ENCODE assay signal across 23 cellular contexts in genomic region chr14:102951034-102951433, GRCh38. TPM values are rescaled to one million over a fixed set of nuclear protein-coding genes. Genes with fewer than 3 reads are reported as not detected.
DNase-seq lines count a peak whose midpoint lies in the region; TF ChIP-seq lines count a peak whose summit lies in the region.
"Had no signal": no experiment of that assay in that cellular context is flagged by ENCODE, and none has a peak within 500 bp of the region (broad histone marks: within the 10 kb centered on the region; RNA-seq: fewer than 3 reads in every experiment).

No MANE protein-coding gene starts in this region.

- intact Hi-C loops in A673 (cut with micrococcal nuclease; ENCODE audit: unreplicated experiment) = no loop called here
- intact Hi-C loops in posterior cingulate gyrus (cut with DNase I) = no loop called here

- CTCF ChIA-PET in A673 (lab: Charles Lee) = no interaction called here
- CTCF ChIA-PET in HEK293T (lab: Yijun Ruan, JAX) = no interaction called here

- H3K27me3 ChIP-seq in A673 (replicated peaks; ENCODE audit: insufficient read depth, low read depth, low read length, poor library complexity) (no peaks in the 10 kb centered on the region), endodermal cell (ENCODE audit: control insufficient read depth, insufficient read depth, low read length, poor library complexity, severe bottlenecking) (no peaks in the 10 kb centered on the region)
- H3K27me3 ChIP-seq: adrenal gland, Peyer's patch, thyroid gland had no signal

- H3K27ac Mint-ChIP-seq in mesothelial cell of epicardium (no peak overlapping the region), endodermal cell (no peak overlapping the region)
- H3K27ac Mint-ChIP-seq: activated CD8-positive, alpha-beta T cell treated with anti-CD3 and anti-CD28 coated beads for 36 hours; activated T-cell treated with anti-CD3 and anti-CD28 coated beads, Interleukin-2, amount 50 U/mL, for 24 hours; natural killer cell; stimulated activated memory B cell treated with anti-CD40 and anti-IgM and Interleukin-4, amounts not matched to agents 10 μg/mL and 1 μg/mL and 100 μg/mL, for 72 hours; WTC11 had no signal

- H3K36me3 Mint-ChIP-seq in mesothelial cell of epicardium (peaks cover 29% of the 10 kb centered on the region), endodermal cell (ENCODE audit: low read depth) (peaks cover 72% of the 10 kb centered on the region)
- H3K36me3 Mint-ChIP-seq: natural killer cell had no signal

- H3K4me3 ChIP-seq in A673 (ENCODE audit: low read depth, low read length, poor library complexity, severe bottlenecking) (no peak overlapping the region), endodermal cell (ENCODE audit: low read length) (no peak overlapping the region), coronary artery (no peak overlapping the region)
- H3K4me3 ChIP-seq: adrenal gland, K562, Peyer's patch, prostate gland, skin epidermis, thyroid gland had no signal

- H3K27me3 Mint-ChIP-seq in mesothelial cell of epicardium (ENCODE audit: low read depth) (no peaks in the 10 kb centered on the region), endodermal cell (ENCODE audit: insufficient read depth) (no peaks in the 10 kb centered on the region)
- H3K27me3 Mint-ChIP-seq: activated CD8-positive, alpha-beta T cell treated with anti-CD3 and anti-CD28 coated beads for 36 hours; activated T-cell treated with anti-CD3 and anti-CD28 coated beads, Interleukin-2, amount 50 U/mL, for 24 hours; stimulated activated memory B cell treated with anti-CD40 and anti-IgM and Interleukin-4, amounts not matched to agents 10 μg/mL and 1 μg/mL and 100 μg/mL, for 72 hours had no signal

- H3K4me1 ChIP-seq in A673 (ENCODE audit: insufficient read depth, low read length, poor library complexity, severe bottlenecking) = peaks cover 20% of the 10 kb centered on the region
- H3K4me1 ChIP-seq in endodermal cell (ENCODE audit: control insufficient read depth, insufficient read depth, low read length) = peaks cover 6% of the 10 kb centered on the region
- H3K4me1 ChIP-seq: adrenal gland had no signal

- H3K4me3 Mint-ChIP-seq in mesothelial cell of epicardium (no peak overlapping the region), endodermal cell (no peak overlapping the region)
- H3K4me3 Mint-ChIP-seq: activated CD8-positive, alpha-beta T cell treated with anti-CD3 and anti-CD28 coated beads for 36 hours; activated T-cell treated with anti-CD3 and anti-CD28 coated beads, Interleukin-2, amount 50 U/mL, for 24 hours; natural killer cell; stimulated activated memory B cell treated with anti-CD40 and anti-IgM and Interleukin-4, amounts not matched to agents 10 μg/mL and 1 μg/mL and 100 μg/mL, for 72 hours; WTC11 had no signal

- H3K36me3 ChIP-seq in A673 (ENCODE audit: insufficient read depth, low read length, poor library complexity, severe bottlenecking) (peaks cover 63% of the 10 kb centered on the region), endodermal cell (ENCODE audit: control insufficient read depth, insufficient read depth, low read length) (peaks cover 68% of the 10 kb centered on the region)

- no TSS peak for BruUV-seq in A673 (replicated peaks; lab: Mats Ljungman, UMichigan)

- no peaks in the 10 kb centered on the region for H3K9me3 ChIP-seq in A673 (ENCODE audit: low read depth, low read length, poor library complexity, severe bottlenecking)
- H3K9me3 ChIP-seq in endodermal cell (ENCODE audit: control insufficient read depth, low read length) = no peaks in the 10 kb centered on the region
- H3K9me3 ChIP-seq: adrenal gland, Peyer's patch, prostate gland, thyroid gland had no signal

- no peak overlapping the region for H3K9ac ChIP-seq in endodermal cell (ENCODE audit: extremely low read depth, low read length, poor library complexity, severe bottlenecking)

- H3K9me3 Mint-ChIP-seq in mesothelial cell of epicardium (no peaks in the 10 kb centered on the region), endodermal cell (no peaks in the 10 kb centered on the region)
- H3K9me3 Mint-ChIP-seq: activated CD8-positive, alpha-beta T cell treated with anti-CD3 and anti-CD28 coated beads for 36 hours; activated T-cell treated with anti-CD3 and anti-CD28 coated beads, Interleukin-2, amount 50 U/mL, for 24 hours; natural killer cell; stimulated activated memory B cell treated with anti-CD40 and anti-IgM and Interleukin-4, amounts not matched to agents 10 μg/mL and 1 μg/mL and 100 μg/mL, for 72 hours; WTC11 had no signal

- DNase-seq in A673 (ENCODE audit: low spot score) (no peak), caudate nucleus (lab: John Stamatoyannopoulos, UW) (peak in 58 of 61 donors; percentile 27 to 90 (median 76)), inferior parietal cortex (ENCODE audit: extremely low spot score) (peak; percentile 85), posterior cingulate gyrus (peak; percentile 58 to 97 (median 83)), mesothelial cell of epicardium (ENCODE audit: low spot score in 2 of 2, unreplicated experiment in 2 of 2) (no peak), endodermal cell (no peak), HEK293T (ENCODE audit: extremely low spot score) (no peak), coronary artery (ENCODE audit: low spot score) (no peak)
- DNase-seq: activated CD8-positive, alpha-beta T cell treated with anti-CD3 and anti-CD28 coated beads for 36 hours; activated T-cell treated with anti-CD3 and anti-CD28 coated beads, Interleukin-2, amount 50 U/mL, for 24 hours; adrenal gland; mesendoderm; MM.1S; natural killer cell; NCI-H1436 treated with DMSO at 0.1 percent for 48 hours; NCI-H510A treated with DMSO at 0.1 percent for 48 hours; Peyer's patch had no signal

- POLR2A ChIA-PET in A673 (lab: Charles Lee; ENCODE audit: low non-redundant PET) = no interaction called here
- POLR2A ChIA-PET in HEK293T (lab: Yijun Ruan, JAX) = no interaction called here

- 93 to 97% methylated on average over 8 to 10 of the region's 10 CpGs for WGBS in endodermal cell (ENCODE audit: insufficient coverage in 1 of 2, insufficient read length in 1 of 2), 2 experiments

- TF ChIP-seq CTCF in A673 (conservative IDR thresholded peaks at IDR 0.05; ENCODE audit: low read depth, low read length) (no peak), mesothelial cell of epicardium (IDR thresholded peaks at IDR 0.05; ENCODE audit: unreplicated experiment) (no peak), endodermal cell (conservative IDR thresholded peaks at IDR 0.05) (no peak), coronary artery (IDR thresholded peaks at IDR 0.05) (no peak)

- H3K4me1 Mint-ChIP-seq in mesothelial cell of epicardium (no peaks in the 10 kb centered on the region), endodermal cell (peaks cover 26% of the 10 kb centered on the region)
- H3K4me1 Mint-ChIP-seq: WTC11 had no signal

- H3K27ac ChIP-seq in A673 (ENCODE audit: low read depth, low read length, poor library complexity, severe bottlenecking) (peak overlapping the region; percentile 61), caudate nucleus (ENCODE audit: low read depth, low read length) (peak overlapping the region; percentile 74), endodermal cell (ENCODE audit: low read depth, low read length) (no peak overlapping the region), coronary artery (no peak overlapping the region)
- H3K27ac ChIP-seq: adrenal gland, Peyer's patch, prostate gland had no signal

TF ChIP-seq in HEK293T, 16 proteins besides CTCF, POLR2A, EP300 and RAD21:
- TF ChIP-seq, protein P1, sequence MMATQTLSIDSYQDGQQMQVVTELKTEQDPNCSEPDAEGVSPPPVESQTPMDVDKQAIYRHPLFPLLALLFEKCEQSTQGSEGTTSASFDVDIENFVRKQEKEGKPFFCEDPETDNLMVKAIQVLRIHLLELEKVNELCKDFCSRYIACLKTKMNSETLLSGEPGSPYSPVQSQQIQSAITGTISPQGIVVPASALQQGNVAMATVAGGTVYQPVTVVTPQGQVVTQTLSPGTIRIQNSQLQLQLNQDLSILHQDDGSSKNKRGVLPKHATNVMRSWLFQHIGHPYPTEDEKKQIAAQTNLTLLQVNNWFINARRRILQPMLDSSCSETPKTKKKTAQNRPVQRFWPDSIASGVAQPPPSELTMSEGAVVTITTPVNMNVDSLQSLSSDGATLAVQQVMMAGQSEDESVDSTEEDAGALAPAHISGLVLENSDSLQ (IDR thresholded peaks at IDR 0.05) = no peak
- TF ChIP-seq LEF1 (IDR thresholded peaks at IDR 0.05; ENCODE audit: borderline replicate concordance) = no peak
- no peak for TF ChIP-seq SUZ12 (IDR thresholded peaks at IDR 0.05)
- no peak for TF ChIP-seq L3MBTL2 (conservative IDR thresholded peaks at IDR 0.05)
- TF ChIP-seq NFRKB (IDR thresholded peaks at IDR 0.05) = no peak
- TF ChIP-seq FOXA1 (IDR thresholded peaks at IDR 0.05) = no peak
- TF ChIP-seq FOXK2 (IDR thresholded peaks at IDR 0.05) = no peak
- TF ChIP-seq ZNF384 (IDR thresholded peaks at IDR 0.05) = no peak

RNA-seq across cellular contexts. Expression of gene AMN, which starts 28.6 kb away (rescaled TPM):
- total RNA-seq in A673 (2021) = 5.6 and 6.7 TPM in 2 replicates
- 2.5 to 3.5 TPM (median 2.7 TPM) in 3 replicates for total RNA-seq in mesothelial cell of epicardium
- 1 to 10 TPM; 1.9 to 3.2 TPM for total RNA-seq in endodermal cell
- 1.6 TPM for polyA plus RNA-seq in endodermal cell (2013, experiment 1 of 2)
- 0.62 TPM for polyA plus RNA-seq in endodermal cell (2013, experiment 2 of 2)
- polyA plus RNA-seq: K562 had no signal

Comparison
In these comparisons a context has a peak if more than half of its experiments do, and no peak if none do; other contexts are left out.
1. DNase-seq: peak in caudate nucleus (58 of 61), inferior parietal cortex (single experiment) and posterior cingulate gyrus (10 of 10); none in A673 (single experiment), mesothelial cell of epicardium (0 of 2), endodermal cell (single experiment), HEK293T (single experiment) and coronary artery (single experiment).
2. H3K27ac ChIP-seq: peak in A673 (single experiment) and caudate nucleus (single experiment); none in endodermal cell (single experiment) and coronary artery (0 of 2).